1 cellular context compared by ENCODE assay signal in genomic region chr2:238231809-238232208, GRCh38.
A peak's percentile ranks its signal among the peaks of the same experiment; 100 is the strongest.
TF ChIP-seq lines count a peak whose summit lies in the region.

No MANE protein-coding gene starts in this region.

TF ChIP-seq in K562, 482 proteins besides CTCF, POLR2A, EP300 and RAD21:
- TF ChIP-seq, protein P1, sequence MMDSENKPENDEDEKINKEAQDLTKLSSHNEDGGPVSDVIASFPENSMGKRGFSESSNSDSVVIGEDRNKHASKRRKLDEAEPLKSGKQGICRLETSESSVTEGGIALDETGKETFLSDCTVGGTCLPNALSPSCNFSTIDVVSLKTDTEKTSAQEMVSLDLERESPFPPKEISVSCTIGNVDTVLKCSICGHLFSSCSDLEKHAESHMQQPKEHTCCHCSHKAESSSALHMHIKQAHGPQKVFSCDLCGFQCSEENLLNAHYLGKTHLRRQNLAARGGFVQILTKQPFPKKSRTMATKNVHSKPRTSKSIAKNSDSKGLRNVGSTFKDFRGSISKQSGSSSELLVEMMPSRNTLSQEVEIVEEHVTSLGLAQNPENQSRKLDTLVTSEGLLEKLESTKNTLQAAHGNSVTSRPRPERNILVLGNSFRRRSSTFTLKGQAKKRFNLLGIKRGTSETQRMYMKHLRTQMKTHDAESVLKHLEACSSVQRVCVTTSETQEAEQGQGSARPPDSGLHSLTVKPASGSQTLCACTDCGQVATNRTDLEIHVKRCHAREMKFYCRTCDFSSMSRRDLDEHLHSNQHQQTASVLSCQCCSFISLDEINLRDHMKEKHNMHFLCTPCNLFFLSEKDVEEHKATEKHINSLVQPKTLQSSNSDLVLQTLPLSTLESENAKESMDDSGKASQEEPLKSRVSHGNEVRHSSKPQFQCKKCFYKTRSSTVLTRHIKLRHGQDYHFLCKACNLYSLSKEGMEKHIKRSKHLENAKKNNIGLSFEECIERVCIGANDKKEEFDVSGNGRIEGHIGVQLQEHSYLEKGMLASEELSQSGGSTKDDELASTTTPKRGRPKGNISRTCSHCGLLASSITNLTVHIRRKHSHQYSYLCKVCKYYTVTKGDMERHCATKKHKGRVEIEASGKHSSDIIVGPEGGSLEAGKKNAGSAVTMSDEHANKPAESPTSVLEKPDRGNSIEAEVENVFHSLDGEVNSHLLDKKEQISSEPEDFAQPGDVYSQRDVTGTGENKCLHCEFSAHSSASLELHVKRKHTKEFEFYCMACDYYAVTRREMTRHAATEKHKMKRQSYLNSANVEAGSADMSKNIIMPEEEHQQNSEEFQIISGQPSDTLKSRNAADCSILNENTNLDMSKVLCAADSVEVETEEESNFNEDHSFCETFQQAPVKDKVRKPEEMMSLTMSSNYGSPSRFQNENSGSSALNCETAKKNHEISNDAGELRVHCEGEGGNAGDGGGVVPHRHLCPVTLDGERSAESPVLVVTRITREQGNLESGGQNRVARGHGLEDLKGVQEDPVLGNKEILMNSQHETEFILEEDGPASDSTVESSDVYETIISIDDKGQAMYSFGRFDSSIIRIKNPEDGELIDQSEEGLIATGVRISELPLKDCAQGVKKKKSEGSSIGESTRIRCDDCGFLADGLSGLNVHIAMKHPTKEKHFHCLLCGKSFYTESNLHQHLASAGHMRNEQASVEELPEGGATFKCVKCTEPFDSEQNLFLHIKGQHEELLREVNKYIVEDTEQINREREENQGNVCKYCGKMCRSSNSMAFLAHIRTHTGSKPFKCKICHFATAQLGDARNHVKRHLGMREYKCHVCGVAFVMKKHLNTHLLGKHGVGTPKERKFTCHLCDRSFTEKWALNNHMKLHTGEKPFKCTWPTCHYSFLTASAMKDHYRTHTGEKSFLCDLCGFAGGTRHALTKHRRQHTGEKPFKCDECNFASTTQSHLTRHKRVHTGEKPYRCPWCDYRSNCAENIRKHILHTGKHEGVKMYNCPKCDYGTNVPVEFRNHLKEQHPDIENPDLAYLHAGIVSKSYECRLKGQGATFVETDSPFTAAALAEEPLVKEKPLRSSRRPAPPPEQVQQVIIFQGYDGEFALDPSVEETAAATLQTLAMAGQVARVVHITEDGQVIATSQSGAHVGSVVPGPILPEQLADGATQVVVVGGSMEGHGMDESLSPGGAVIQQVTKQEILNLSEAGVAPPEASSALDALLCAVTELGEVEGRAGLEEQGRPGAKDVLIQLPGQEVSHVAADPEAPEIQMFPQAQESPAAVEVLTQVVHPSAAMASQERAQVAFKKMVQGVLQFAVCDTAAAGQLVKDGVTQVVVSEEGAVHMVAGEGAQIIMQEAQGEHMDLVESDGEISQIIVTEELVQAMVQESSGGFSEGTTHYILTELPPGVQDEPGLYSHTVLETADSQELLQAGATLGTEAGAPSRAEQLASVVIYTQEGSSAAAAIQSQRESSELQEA (IDR thresholded peaks at IDR 0.05; ENCODE audit: low read depth) = no peak
- TF ChIP-seq ATF1 (CRISPR knock-in tag; IDR thresholded peaks at IDR 0.05) (no peak), ATF1 (tag; IDR thresholded peaks at IDR 0.05) (no peak), PCBP1 (IDR thresholded peaks at IDR 0.05; ENCODE audit: low read depth, low read length, poor library complexity, severe bottlenecking) (no peak), ZBTB33 (CRISPR knock-in tag; IDR thresholded peaks at IDR 0.05) (peak; percentile 4; the same call in 1 of the 2 replicates)
- TF ChIP-seq, protein P2, sequence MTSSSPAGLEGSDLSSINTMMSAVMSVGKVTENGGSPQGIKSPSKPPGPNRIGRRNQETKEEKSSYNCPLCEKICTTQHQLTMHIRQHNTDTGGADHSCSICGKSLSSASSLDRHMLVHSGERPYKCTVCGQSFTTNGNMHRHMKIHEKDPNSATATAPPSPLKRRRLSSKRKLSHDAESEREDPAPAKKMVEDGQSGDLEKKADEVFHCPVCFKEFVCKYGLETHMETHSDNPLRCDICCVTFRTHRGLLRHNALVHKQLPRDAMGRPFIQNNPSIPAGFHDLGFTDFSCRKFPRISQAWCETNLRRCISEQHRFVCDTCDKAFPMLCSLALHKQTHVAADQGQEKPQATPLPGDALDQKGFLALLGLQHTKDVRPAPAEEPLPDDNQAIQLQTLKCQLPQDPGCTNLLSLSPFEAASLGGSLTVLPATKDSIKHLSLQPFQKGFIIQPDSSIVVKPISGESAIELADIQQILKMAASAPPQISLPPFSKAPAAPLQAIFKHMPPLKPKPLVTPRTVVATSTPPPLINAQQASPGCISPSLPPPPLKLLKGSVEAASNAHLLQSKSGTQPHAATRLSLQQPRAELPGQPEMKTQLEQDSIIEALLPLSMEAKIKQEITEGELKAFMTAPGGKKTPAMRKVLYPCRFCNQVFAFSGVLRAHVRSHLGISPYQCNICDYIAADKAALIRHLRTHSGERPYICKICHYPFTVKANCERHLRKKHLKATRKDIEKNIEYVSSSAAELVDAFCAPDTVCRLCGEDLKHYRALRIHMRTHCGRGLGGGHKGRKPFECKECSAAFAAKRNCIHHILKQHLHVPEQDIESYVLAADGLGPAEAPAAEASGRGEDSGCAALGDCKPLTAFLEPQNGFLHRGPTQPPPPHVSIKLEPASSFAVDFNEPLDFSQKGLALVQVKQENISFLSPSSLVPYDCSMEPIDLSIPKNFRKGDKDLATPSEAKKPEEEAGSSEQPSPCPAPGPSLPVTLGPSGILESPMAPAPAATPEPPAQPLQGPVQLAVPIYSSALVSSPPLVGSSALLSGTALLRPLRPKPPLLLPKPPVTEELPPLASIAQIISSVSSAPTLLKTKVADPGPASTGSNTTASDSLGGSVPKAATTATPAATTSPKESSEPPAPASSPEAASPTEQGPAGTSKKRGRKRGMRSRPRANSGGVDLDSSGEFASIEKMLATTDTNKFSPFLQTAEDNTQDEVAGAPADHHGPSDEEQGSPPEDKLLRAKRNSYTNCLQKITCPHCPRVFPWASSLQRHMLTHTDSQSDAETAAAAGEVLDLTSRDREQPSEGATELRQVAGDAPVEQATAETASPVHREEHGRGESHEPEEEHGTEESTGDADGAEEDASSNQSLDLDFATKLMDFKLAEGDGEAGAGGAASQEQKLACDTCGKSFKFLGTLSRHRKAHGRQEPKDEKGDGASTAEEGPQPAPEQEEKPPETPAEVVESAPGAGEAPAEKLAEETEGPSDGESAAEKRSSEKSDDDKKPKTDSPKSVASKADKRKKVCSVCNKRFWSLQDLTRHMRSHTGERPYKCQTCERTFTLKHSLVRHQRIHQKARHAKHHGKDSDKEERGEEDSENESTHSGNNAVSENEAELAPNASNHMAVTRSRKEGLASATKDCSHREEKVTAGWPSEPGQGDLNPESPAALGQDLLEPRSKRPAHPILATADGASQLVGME (CRISPR knock-in tag; IDR thresholded peaks at IDR 0.05) = no peak
